20 cellular contexts compared by ENCODE assay signal in the genomic region with DNA sequence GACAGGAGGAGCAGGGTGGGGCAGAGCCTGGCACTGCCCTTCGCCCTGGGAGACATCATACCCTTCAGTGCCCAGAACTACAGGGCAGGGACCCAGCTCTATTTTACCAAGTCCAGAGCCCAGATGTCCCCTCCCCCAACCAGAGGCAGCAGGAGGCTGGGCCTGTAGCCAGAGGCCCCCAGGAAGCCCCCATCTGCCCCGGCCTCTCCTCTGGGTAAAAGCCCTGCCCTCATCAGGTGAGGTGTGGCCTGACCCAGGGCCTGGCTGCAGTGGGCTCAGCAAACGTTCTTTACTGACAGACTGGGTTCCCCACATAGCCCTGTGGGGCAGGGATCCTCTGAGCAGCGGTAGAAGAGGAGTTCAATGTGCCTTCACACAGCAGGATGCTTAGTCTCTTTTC. TPM values are rescaled to one million over a fixed set of nuclear protein-coding genes. Genes with fewer than 3 reads are reported as not detected.
"Had no signal": no experiment of that assay in that cellular context is flagged by ENCODE, and none has a peak within 500 bp of the region (broad histone marks: within the 10 kb centered on the region; RNA-seq: fewer than 3 reads in every experiment).

No MANE protein-coding gene starts in this region.

- FAIRE-seq: TTC549 had no signal

- H3K36me3 ChIP-seq: gastrocnemius medialis, left lung, prostate gland, right atrium auricular region, transverse colon had no signal

- H3K9me3 ChIP-seq: gastrocnemius medialis, left lung, prostate gland, right atrium auricular region, transverse colon had no signal

- H3K27ac ChIP-seq: gastrocnemius medialis, left lung, prostate gland, right atrium auricular region, transverse colon had no signal

- ATAC-seq: activated CD8-positive, alpha-beta memory T cell treated with anti-CD3 and anti-CD28 coated beads, Interleukin-2, amount 10 ng/mL, durations not matched to agents 7 days and 5 days; gastrocnemius medialis; left lung had no signal

- H3K27me3 ChIP-seq: right atrium auricular region had no signal

- H3K4me1 ChIP-seq: gastrocnemius medialis, left lung, prostate gland, transverse colon had no signal

- DNase-seq: activated B cell treated with CpG ODN at 0.5 μM for 24 hours; activated CD4-positive, alpha-beta memory T cell treated with anti-CD3 and anti-CD28 coated beads, Interleukin-2, amount 10 ng/mL, durations not matched to agents 7 days and 5 days; activated CD4-positive, alpha-beta T cell treated with anti-CD3 and anti-CD28 coated beads for 4 hours; activated CD8-positive, alpha-beta memory T cell treated with anti-CD3 and anti-CD28 coated beads, Interleukin-2, amount 10 ng/mL, durations not matched to agents 7 days and 5 days; activated naive CD4-positive, alpha-beta T cell treated with anti-CD3 and anti-CD28 coated beads, Interleukin-2, amount 50 U/mL, for 16 hours; effector CD8-positive, alpha-beta T cell; gastrocnemius medialis; naive B cell; transverse colon had no signal

- H3K4me3 ChIP-seq: gastrocnemius medialis, left lung, prostate gland, right atrium auricular region, transverse colon had no signal

RNA-seq across cellular contexts. Expression of gene SLC22A11, which starts 16.5 kb away (rescaled TPM):
- total RNA-seq: activated B cell treated with CpG ODN at 0.5 μM for 24 hours; activated CD4-positive, alpha-beta memory T cell treated with anti-CD3 and anti-CD28 coated beads, Interleukin-2, amount 10 ng/mL, durations not matched to agents 7 days and 5 days; activated CD8-positive, alpha-beta memory T cell treated with anti-CD3 and anti-CD28 coated beads, Interleukin-2, amount 10 ng/mL, durations not matched to agents 7 days and 5 days; cerebellum; esophagus mucosa; gastrocnemius medialis; kidney epithelial cell; left lung; mononuclear cell; osteoblast; prostate gland; right atrium auricular region; transverse colon had no signal
- polyA plus RNA-seq: aorta had no signal

RNA-seq across cellular contexts. Expression of gene SLC22A12, which starts 51.8 kb away (rescaled TPM):
- total RNA-seq: activated B cell treated with CpG ODN at 0.5 μM for 24 hours; activated CD4-positive, alpha-beta memory T cell treated with anti-CD3 and anti-CD28 coated beads, Interleukin-2, amount 10 ng/mL, durations not matched to agents 7 days and 5 days; activated CD8-positive, alpha-beta memory T cell treated with anti-CD3 and anti-CD28 coated beads, Interleukin-2, amount 10 ng/mL, durations not matched to agents 7 days and 5 days; aorta; cerebellum; esophagus mucosa; gastrocnemius medialis; kidney epithelial cell; left lung; mononuclear cell; neural crest cell; osteoblast; prostate gland; right atrium auricular region; transverse colon had no signal
- polyA plus RNA-seq: aorta had no signal
